ENCODE assay signal across 9 cellular contexts in genomic region chr12:24560867-24561266, GRCh38.
DNase-seq lines count a peak whose midpoint lies in the region; ATAC-seq, FAIRE-seq and TF ChIP-seq lines count a peak whose summit lies in the region.
"Had no signal": no experiment of that assay in that cellular context is flagged by ENCODE, and none has a peak within 500 bp of the region (broad histone marks: within the 10 kb centered on the region; RNA-seq: fewer than 3 reads in every experiment).

No MANE protein-coding gene starts in this region.

- no peaks in the 10 kb centered on the region for H3K36me3 ChIP-seq in kidney (ENCODE audit: control insufficient read depth in 1 of 2, insufficient read depth in 2 of 2, low read length in 2 of 2)

- H3K27me3 Mint-ChIP-seq in activated naive CD8-positive, alpha-beta T cell treated with anti-CD3 and anti-CD28 coated beads, Interleukin-2, amount 50 U/mL, for 24 hours, result peaks cover 59% of the 10 kb centered on the region

- H3K4me3 Mint-ChIP-seq in activated naive CD8-positive, alpha-beta T cell treated with anti-CD3 and anti-CD28 coated beads, Interleukin-2, amount 50 U/mL, for 24 hours, result peak overlapping the region; percentile 79

- in situ Hi-C loops in GM13977 (cut with MboI; ENCODE audit: low pct_unique_long_range_greater_than_20kb, low sequenced_read_pairs, unreplicated experiment), result no loop called here

- FAIRE-seq in kidney (lab: Jason Lieb, UNC), result no peak

- H3K9ac ChIP-seq in kidney (ENCODE audit: low read length in 2 of 2), result peak overlapping the region in 1 of 2 donors; percentile 71

- no peaks in the 10 kb centered on the region for H3K36me3 Mint-ChIP-seq in activated naive CD8-positive, alpha-beta T cell treated with anti-CD3 and anti-CD28 coated beads, Interleukin-2, amount 50 U/mL, for 24 hours (ENCODE audit: low read depth)

- TF ChIP-seq CTCF in kidney (IDR thresholded peaks at IDR 0.05; ENCODE audit: borderline replicate concordance, extremely low read depth, insufficient read depth) (no peak), GM13977 (IDR thresholded peaks at IDR 0.05; ENCODE audit: extremely low read depth, insufficient read depth, missing control alignments) (no peak)

- H3K4me3 ChIP-seq in kidney (ENCODE audit: low read length in 2 of 2), result peak overlapping the region; percentile 79 to 83

- ATAC-seq in activated naive CD8-positive, alpha-beta T cell treated with anti-CD3 and anti-CD28 coated beads, Interleukin-2, amount 50 U/mL, for 24 hours, result no peak
- ATAC-seq in GM18861 (IDR thresholded peaks at IDR 0.05; ENCODE audit: unreplicated experiment), result no peak

- peak overlapping the region in 1 of 2 donors; percentile 63 for H3K27ac ChIP-seq in kidney (ENCODE audit: low read depth in 2 of 2, low read length in 2 of 2)
- peak overlapping the region; percentile 54 for H3K27ac ChIP-seq in substantia nigra (ENCODE audit: low read depth, low read length, poor library complexity, severe bottlenecking)

- peak overlapping the region; percentile 79 for H3K27ac Mint-ChIP-seq in activated naive CD8-positive, alpha-beta T cell treated with anti-CD3 and anti-CD28 coated beads, Interleukin-2, amount 50 U/mL, for 24 hours

- no peaks in the 10 kb centered on the region for H3K9me3 Mint-ChIP-seq in activated naive CD8-positive, alpha-beta T cell treated with anti-CD3 and anti-CD28 coated beads, Interleukin-2, amount 50 U/mL, for 24 hours

- DNase-seq in DMS53 (lab: John Stamatoyannopoulos, UW), result peak; percentile 72
- DNase-seq in DMS53 treated with DMSO at 0.1 percent for 48 hours (lab: John Stamatoyannopoulos, UW; ENCODE audit: unreplicated experiment), result no peak
- no peak for DNase-seq in activated naive CD8-positive, alpha-beta T cell treated with anti-CD3 and anti-CD28 coated beads, Interleukin-2, amount 50 U/mL, for 24 hours
- no peak for DNase-seq in kidney
- DNase-seq in substantia nigra (lab: John Stamatoyannopoulos, UW), result peak in 6 of 49 donors; percentile 2 to 22 (median 10)
- DNase-seq in GM13977 (ENCODE audit: low spot score), result no peak
- DNase-seq in NCI-H446 treated with DMSO at 0.1 percent for 48 hours (lab: John Stamatoyannopoulos, UW), result no peak
- DNase-seq: T1000 had no signal

- H3K4me1 Mint-ChIP-seq in activated naive CD8-positive, alpha-beta T cell treated with anti-CD3 and anti-CD28 coated beads, Interleukin-2, amount 50 U/mL, for 24 hours, result peaks cover 15% of the 10 kb centered on the region

- no peaks in the 10 kb centered on the region for H3K4me1 ChIP-seq in kidney (ENCODE audit: control insufficient read depth in 1 of 2, insufficient read depth in 1 of 2, low read depth in 1 of 2, low read length in 2 of 2)

- H3K9me3 ChIP-seq in kidney (ENCODE audit: control insufficient read depth in 1 of 2, low read length in 2 of 2), result no peaks in the 10 kb centered on the region

- intact Hi-C loops in kidney (cut with DNase I), result no loop called here
